ENCODE assay signal across 14 cellular contexts in the genomic region with DNA sequence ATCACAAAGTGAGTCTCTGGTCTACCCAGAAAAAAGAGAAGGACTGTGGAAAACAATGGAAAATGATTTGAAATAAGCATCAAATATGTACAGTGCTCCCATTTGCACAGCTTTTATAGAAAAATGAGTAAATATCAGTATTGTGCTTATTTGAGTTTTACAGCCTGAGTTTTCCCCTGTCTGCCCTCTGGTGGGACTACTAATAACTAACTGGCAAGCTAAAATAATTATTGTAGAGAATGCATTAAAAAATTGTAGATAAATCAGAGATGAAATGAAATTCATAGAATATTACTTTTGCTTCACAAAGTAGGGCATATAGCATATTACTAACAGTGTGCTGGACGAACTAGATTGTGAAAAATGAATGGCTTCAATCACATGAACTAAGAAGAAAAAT.
A peak's percentile ranks its signal among the peaks of the same experiment; 100 is the strongest.
DNase-seq lines count a peak whose midpoint lies in the region; ATAC-seq and TF ChIP-seq lines count a peak whose summit lies in the region.
"Had no signal": no experiment of that assay in that cellular context is flagged by ENCODE, and none has a peak within 500 bp of the region (broad histone marks: within the 10 kb centered on the region; RNA-seq: fewer than 3 reads in every experiment).

No MANE protein-coding gene starts in this region.

- RAD21 ChIA-PET in HCT116 (lab: Charles Lee; ENCODE audit: low non-redundant PET in 1 of 2, low total read pairs in 2 of 2, uncharacterized antibody in 2 of 2, unreplicated experiment in 2 of 2), result interaction anchor here in 1 of 2 experiments (0.5 kb wide), 1 partner anchor 247 kb away, joined by 5 read pairs; no protein-coding TSS in a partner anchor

- 86% methylated on average over 1 of the region's 1 CpG for WGBS in hepatocyte (ENCODE audit: low lambda C conversion rate, missing lambda C conversion rate)

- H2AFZ ChIP-seq in HCT116 (ENCODE audit: low read depth, low read length, poor library complexity, severe bottlenecking) (peak overlapping the region; percentile 71), hepatocyte (no peak overlapping the region)

- no peak overlapping the region for H3K9ac ChIP-seq in HCT116 (ENCODE audit: low read length)

- H4K20me1 ChIP-seq in HCT116 (ENCODE audit: insufficient read depth), result no peaks in the 10 kb centered on the region
- no peaks in the 10 kb centered on the region for H4K20me1 ChIP-seq in hepatocyte (ENCODE audit: insufficient read depth, poor library complexity, severe bottlenecking)

- H3K27me3 Mint-ChIP-seq in natural killer cell (ENCODE audit: low read depth in 2 of 2), result no peaks in the 10 kb centered on the region
- H3K27me3 Mint-ChIP-seq: activated T-helper 17 cell treated with anti-CD3 and anti-CD28 coated beads, Interleukin-2, amount 50 U/mL, for 72 hours had no signal

- peak; percentile 50 for TF ChIP-seq CTCF in AG09309 (IDR thresholded peaks at IDR 0.05; ENCODE audit: control insufficient read depth, insufficient read depth, low read depth, low read length, missing control alignments)
- peak; percentile 21 to 54 (median 30); a peak in 4 of 6 replicates for TF ChIP-seq CTCF in HCT116 (IDR thresholded peaks at IDR 0.05 in 2 of 3, conservative IDR thresholded peaks at IDR 0.05 in 1 of 3; ENCODE audit: borderline replicate concordance in 1 of 3, insufficient read depth in 1 of 3, low read depth in 2 of 3, low read length in 2 of 3)
- TF ChIP-seq CTCF in hepatocyte (IDR thresholded peaks at IDR 0.05; ENCODE audit: poor library complexity), result peak; percentile 40
- no peak for TF ChIP-seq CTCF in coronary artery (IDR thresholded peaks at IDR 0.05)
- TF ChIP-seq CTCF in natural killer cell (IDR thresholded peaks at IDR 0.05), result no peak

- H3K9me3 ChIP-seq in HCT116 (ENCODE audit: control insufficient read depth in 1 of 2, insufficient read depth in 1 of 2, low read depth in 1 of 2, low read length in 2 of 2) (no peaks in the 10 kb centered on the region), hepatocyte (ENCODE audit: low read depth) (no peaks in the 10 kb centered on the region)
- H3K9me3 ChIP-seq: transverse colon had no signal

- H3K4me2 ChIP-seq in HCT116 (ENCODE audit: low read length), result no peak overlapping the region
- no peak overlapping the region for H3K4me2 ChIP-seq in hepatocyte

- TF ChIP-seq RAD21 in HCT116 (IDR thresholded peaks at IDR 0.05; ENCODE audit: low read depth), result peak; percentile 50

- H3K27me3 ChIP-seq in HCT116 (ENCODE audit: insufficient read depth, low read length) (no peaks in the 10 kb centered on the region), hepatocyte (no peaks in the 10 kb centered on the region)
- H3K27me3 ChIP-seq: transverse colon had no signal

- TF ChIP-seq POLR2A in HCT116 (IDR thresholded peaks at IDR 0.05; ENCODE audit: borderline replicate concordance, extremely low read depth, insufficient read depth, insufficient read length), result no peak

- H3K36me3 ChIP-seq in HCT116 (ENCODE audit: control insufficient read depth in 1 of 2, insufficient read depth in 2 of 2, low read length in 2 of 2) (no peaks in the 10 kb centered on the region), hepatocyte (replicated peaks; ENCODE audit: insufficient read depth, low read depth) (no peaks in the 10 kb centered on the region)
- H3K36me3 ChIP-seq: transverse colon had no signal

- H3K79me2 ChIP-seq in HCT116 (ENCODE audit: insufficient read depth, low read length), result no peaks in the 10 kb centered on the region
- H3K79me2 ChIP-seq in hepatocyte, result no peaks in the 10 kb centered on the region

- H3K27ac ChIP-seq in HCT116 (ENCODE audit: low read depth, low read length), result no peak overlapping the region
- no peak overlapping the region for H3K27ac ChIP-seq in hepatocyte
- no peak overlapping the region for H3K27ac ChIP-seq in coronary artery
- H3K27ac ChIP-seq: transverse colon had no signal

- H3K36me3 Mint-ChIP-seq in natural killer cell, result no peaks in the 10 kb centered on the region

- H3K27ac Mint-ChIP-seq in natural killer cell, result no peak overlapping the region
- H3K27ac Mint-ChIP-seq: activated T-helper 17 cell treated with anti-CD3 and anti-CD28 coated beads, Interleukin-2, amount 50 U/mL, for 72 hours had no signal

- H3K4me3 ChIP-seq in AG09309 (ENCODE audit: control insufficient read depth, low read depth, low read length), result no peak overlapping the region
- no peak overlapping the region for H3K4me3 ChIP-seq in HCT116 (replicated peaks in 1 of 2; ENCODE audit: low read depth in 1 of 2, low read length in 2 of 2)
- no peak overlapping the region for H3K4me3 ChIP-seq in hepatocyte
- no peak overlapping the region for H3K4me3 ChIP-seq in coronary artery
- H3K4me3 ChIP-seq: transverse colon had no signal

- no peak overlapping the region for H3K4me3 Mint-ChIP-seq in natural killer cell
- H3K4me3 Mint-ChIP-seq: activated T-helper 17 cell treated with anti-CD3 and anti-CD28 coated beads, Interleukin-2, amount 50 U/mL, for 72 hours had no signal

- H3K4me1 Mint-ChIP-seq in natural killer cell, result no peaks in the 10 kb centered on the region
- H3K4me1 Mint-ChIP-seq: activated T-helper 17 cell treated with anti-CD3 and anti-CD28 coated beads, Interleukin-2, amount 50 U/mL, for 72 hours had no signal

- POLR2A ChIA-PET in HCT116 (lab: Charles Lee), result no interaction called here

- ATAC-seq in HCT116 (no peak), GM19023 (IDR thresholded peaks at IDR 0.05; ENCODE audit: unreplicated experiment) (no peak), GM19467 (IDR thresholded peaks at IDR 0.05; ENCODE audit: unreplicated experiment) (no peak), natural killer cell (no peak)
- ATAC-seq: activated T-helper 17 cell treated with anti-CD3 and anti-CD28 coated beads, Interleukin-2, amount 50 U/mL, for 72 hours had no signal

- BruUV-seq in HCT116 (replicated peaks; lab: Mats Ljungman, UMichigan), result no TSS peak

- H3K9me2 ChIP-seq in HCT116 (ENCODE audit: insufficient read depth) (no peaks in the 10 kb centered on the region), hepatocyte (replicated peaks; ENCODE audit: insufficient read depth) (no peaks in the 10 kb centered on the region)

- DNase-seq in AG09309 (ENCODE audit: low read depth) (peak; percentile 13), HCT116 (ENCODE audit: low read depth, low spot score) (no peak), amniotic epithelial cell (ENCODE audit: low read depth) (peak; percentile 10), hepatocyte (ENCODE audit: low spot score) (peak; percentile 6), coronary artery (ENCODE audit: low spot score) (no peak), natural killer cell (no peak)
- DNase-seq: DND-41, GOT3, NCI-H1048, OCI-M1, transverse colon had no signal

- H3K4me1 ChIP-seq in HCT116 (ENCODE audit: control insufficient read depth in 1 of 2, insufficient read depth in 2 of 2, low read length in 2 of 2), result peaks cover 13 to 22% of the 10 kb centered on the region in 2 experiments
- H3K4me1 ChIP-seq in hepatocyte (ENCODE audit: insufficient read depth), result no peaks in the 10 kb centered on the region

- H3K9me3 Mint-ChIP-seq in natural killer cell, result peaks cover 6 to 8% of the 10 kb centered on the region in 2 donors

- intact Hi-C loops in HCT116 (cut with micrococcal nuclease), result no loop called here
- intact Hi-C loops in natural killer cell (cut with micrococcal nuclease), result no loop called here

- CTCF ChIA-PET in HCT116 (lab: Charles Lee), result interaction anchor here (0.7 to 1.1 kb wide), 2 partner anchors 284 to 559 kb away, joined by 3 to 5 read pairs; no protein-coding TSS in a partner anchor

TF ChIP-seq in HCT116, 20 proteins besides CTCF, POLR2A, EP300 and RAD21:
- TF ChIP-seq YY1 (IDR thresholded peaks at IDR 0.05; ENCODE audit: extremely low read depth, insufficient replicate concordance, low read depth, low read length) (no peak), CBX3 (IDR thresholded peaks at IDR 0.05; ENCODE audit: low read depth) (no peak), SP1 (IDR thresholded peaks at IDR 0.05; ENCODE audit: low read depth) (no peak), ZFX (IDR thresholded peaks at IDR 0.05) (no peak), JUND (IDR thresholded peaks at IDR 0.05) (no peak), ZBTB33 (IDR thresholded peaks at IDR 0.05; ENCODE audit: extremely low read depth, insufficient replicate concordance, low read length) (no peak), POLR2AphosphoS5 (IDR thresholded peaks at IDR 0.05; ENCODE audit: low read depth, low read length) (no peak)
- TF ChIP-seq, protein P1, sequence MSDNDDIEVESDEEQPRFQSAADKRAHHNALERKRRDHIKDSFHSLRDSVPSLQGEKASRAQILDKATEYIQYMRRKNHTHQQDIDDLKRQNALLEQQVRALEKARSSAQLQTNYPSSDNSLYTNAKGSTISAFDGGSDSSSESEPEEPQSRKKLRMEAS (IDR thresholded peaks at IDR 0.05), result no peak

Comparison
In these comparisons a context has a peak if more than half of its experiments do, and no peak if none do; other contexts are left out.
1. DNase-seq: peak in AG09309 (single experiment), amniotic epithelial cell (single experiment) and hepatocyte (single experiment); none in HCT116 (single experiment), coronary artery (single experiment) and natural killer cell (single experiment).
2. CTCF ChIP-seq: peak in AG09309 (single experiment), HCT116 (3 of 3) and hepatocyte (single experiment); none in coronary artery (single experiment) and natural killer cell (single experiment).